Comparison of ENCODE assay signal across 1 cellular context in genomic region chr17:9444687-9445086, GRCh38.
TF ChIP-seq lines count a peak whose summit lies in the region.

No MANE protein-coding gene starts in this region.

TF ChIP-seq in A549, 52 proteins besides CTCF, POLR2A, EP300 and RAD21 (continued from another document):
- TF ChIP-seq ZFP36 (IDR thresholded peaks at IDR 0.05; ENCODE audit: borderline replicate concordance, partially characterized antibody) (no peak), MYC (IDR thresholded peaks at IDR 0.05; ENCODE audit: borderline replicate concordance, low read length) (no peak), ESRRA (IDR thresholded peaks at IDR 0.05; ENCODE audit: borderline replicate concordance, low read length) (no peak), POLR2AphosphoS2 (conservative IDR thresholded peaks at IDR 0.05; ENCODE audit: low read length) (no peak), NFE2L2 (conservative IDR thresholded peaks at IDR 0.05; ENCODE audit: low read length) (no peak), HDAC2 (IDR thresholded peaks at IDR 0.05) (no peak), GATA3 (IDR thresholded peaks at IDR 0.05; ENCODE audit: borderline replicate concordance) (no peak), EHF (CRISPR knock-in tag; IDR thresholded peaks at IDR 0.05) (no peak), CHD2 (IDR thresholded peaks at IDR 0.05; ENCODE audit: low read length, partially characterized antibody) (no peak)
